Comparison of ENCODE assay signal across 17 cellular contexts in the genomic region with DNA sequence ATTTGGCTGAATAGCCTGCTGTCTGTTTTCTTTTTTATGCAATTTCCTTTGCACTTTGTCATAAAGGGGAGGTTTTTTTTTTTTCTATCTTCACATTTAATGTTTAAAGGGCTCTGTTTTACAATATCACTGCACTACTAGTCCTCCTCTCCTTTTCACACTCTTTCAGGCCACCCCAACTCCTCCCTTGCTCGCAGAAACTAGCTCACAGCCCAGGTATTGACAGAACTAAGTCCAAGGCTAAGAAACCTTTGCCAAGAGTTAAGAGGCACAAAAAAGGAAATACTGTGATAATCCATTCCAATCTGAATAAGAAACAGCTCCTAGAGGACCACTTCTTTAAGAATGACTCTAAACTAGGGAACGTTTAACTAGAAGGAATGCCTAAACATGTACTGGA. TPM values are rescaled to one million over a fixed set of nuclear protein-coding genes. Genes with fewer than 3 reads are reported as not detected.
A peak's percentile ranks its signal among the peaks of the same experiment; 100 is the strongest.
DNase-seq lines count a peak whose midpoint lies in the region; ATAC-seq and TF ChIP-seq lines count a peak whose summit lies in the region.
"Had no signal": no experiment of that assay in that cellular context is flagged by ENCODE, and none has a peak within 500 bp of the region (broad histone marks: within the 10 kb centered on the region; RNA-seq: fewer than 3 reads in every experiment).

No MANE protein-coding gene starts in this region.

- intact Hi-C loops in heart right ventricle (cut with DNase I) (no loop called here), upper lobe of right lung (cut with DNase I) (no loop called here)

- H3K4me3 ChIP-seq in cardiac muscle cell (peak overlapping the region; percentile 64), heart right ventricle (peak overlapping the region in 2 of 10 donors; percentile 51 to 60), iPS-11a (ENCODE audit: low read depth, low read length) (peak overlapping the region; percentile 57), neuronal stem cell (ENCODE audit: low read length in 2 of 2) (peak overlapping the region in 1 of 2 donors; percentile 63), upper lobe of right lung (peak overlapping the region; percentile 51)

- H2AK5ac ChIP-seq in neuronal stem cell (ENCODE audit: low read depth, low read length) = no peak overlapping the region

- H4K91ac ChIP-seq in neuronal stem cell (ENCODE audit: low read depth, low read length, poor library complexity) = no peak overlapping the region

- TF ChIP-seq CTCF in cardiac muscle cell (IDR thresholded peaks at IDR 0.05; ENCODE audit: low read depth, low read length) = no peak
- no peak for TF ChIP-seq CTCF in heart right ventricle (IDR thresholded peaks at IDR 0.05)
- TF ChIP-seq CTCF in upper lobe of right lung (IDR thresholded peaks at IDR 0.05) = no peak

- no peak overlapping the region for H3K4ac ChIP-seq in neuronal stem cell (ENCODE audit: low read length)

- H3K27me3 ChIP-seq in cardiac muscle cell = no peaks in the 10 kb centered on the region
- peaks cover 5 to 70% (median 44%) of the 10 kb centered on the region in 7 donors for H3K27me3 ChIP-seq in heart right ventricle
- H3K27me3 ChIP-seq in neuronal stem cell (ENCODE audit: control insufficient read depth in 3 of 3, insufficient read depth in 3 of 3, low read depth in 1 of 3, low read length in 3 of 3) = no peaks in the 10 kb centered on the region
- peaks cover 24% of the 10 kb centered on the region for H3K27me3 ChIP-seq in upper lobe of right lung
- H3K27me3 ChIP-seq: thyroid gland had no signal

- H3K27ac ChIP-seq in cardiac muscle cell (peak overlapping the region; percentile 78), heart right ventricle (no peak overlapping the region), neuronal stem cell (replicated peaks; ENCODE audit: low read length) (peak overlapping the region; percentile 87), upper lobe of right lung (no peak overlapping the region)
- H3K27ac ChIP-seq: thyroid gland had no signal

- H3K18ac ChIP-seq in neuronal stem cell (ENCODE audit: low read length) = no peak overlapping the region

- no peak overlapping the region for H3K4me2 ChIP-seq in neuronal stem cell (ENCODE audit: insufficient read depth, low read length, poor library complexity, severe bottlenecking)

- no peaks in the 10 kb centered on the region for H3K9me3 ChIP-seq in cardiac muscle cell (ENCODE audit: low read depth)
- H3K9me3 ChIP-seq in heart right ventricle = no peaks in the 10 kb centered on the region
- H3K9me3 ChIP-seq in neuronal stem cell (replicated peaks in 1 of 2; ENCODE audit: control insufficient read depth in 2 of 2, insufficient read depth in 1 of 2, low read depth in 1 of 2, low read length in 2 of 2) = no peaks in the 10 kb centered on the region
- H3K9me3 ChIP-seq in upper lobe of right lung = no peaks in the 10 kb centered on the region
- H3K9me3 ChIP-seq: left lung, prostate gland, thyroid gland had no signal

- peak overlapping the region; percentile 92 for H2AFZ ChIP-seq in neuronal stem cell (ENCODE audit: low read length)

- H2BK12ac ChIP-seq in neuronal stem cell (ENCODE audit: low read length) = no peak overlapping the region

- H2BK15ac ChIP-seq in neuronal stem cell (ENCODE audit: low read length) = no peak overlapping the region

- 56 to 60% methylated on average over 2 of the region's 2 CpGs for WGBS in heart right ventricle, 2 donors
- WGBS in neuronal stem cell (ENCODE audit: extremely low coverage in 2 of 2, insufficient read length in 2 of 2, insufficient replicate concordance in 1 of 2), 2 donors = no CpG with 5 or more reads among the region's 2 CpGs

- no peak overlapping the region for H2BK120ac ChIP-seq in neuronal stem cell (ENCODE audit: low read depth, low read length)

- ATAC-seq in heart right ventricle (no peak), upper lobe of right lung (no peak)

- H3K36me3 ChIP-seq in cardiac muscle cell (no peaks in the 10 kb centered on the region), heart right ventricle (no peaks in the 10 kb centered on the region), neuronal stem cell (replicated peaks in 1 of 2; ENCODE audit: control insufficient read depth in 2 of 2, insufficient read depth in 2 of 2, low read length in 2 of 2) (no peaks in the 10 kb centered on the region), upper lobe of right lung (no peaks in the 10 kb centered on the region)
- H3K36me3 ChIP-seq: left lung, prostate gland, thyroid gland had no signal

- H3K79me1 ChIP-seq in neuronal stem cell (ENCODE audit: low read depth, low read length) = no peaks in the 10 kb centered on the region

- H3K9ac ChIP-seq in neuronal stem cell (ENCODE audit: low read depth, low read length, poor library complexity) = no peak overlapping the region

- no peak for DNase-seq in cardiac muscle cell (ENCODE audit: low read depth in 1 of 2, low spot score in 1 of 2)
- DNase-seq in heart right ventricle = no peak
- DNase-seq in neuronal stem cell (ENCODE audit: low spot score) = no peak
- no peak for DNase-seq in upper lobe of right lung
- no peak for DNase-seq in NCI-H226
- no peak for DNase-seq in DMS 273 treated with DMSO at 0.1 percent for 48 hours (lab: John Stamatoyannopoulos, UW)
- DNase-seq in effector CD4-positive, alpha-beta T cell = no peak
- DNase-seq: activated CD4-positive, alpha-beta T cell treated with anti-CD3 and anti-CD28 coated beads for 4 hours; activated effector memory CD4-positive, alpha-beta T cell treated with anti-CD3 and anti-CD28 coated beads, Interleukin-2, amount 50 U/mL, for 16 hours; left lung; thyroid gland had no signal

- no peak overlapping the region for H3K14ac ChIP-seq in neuronal stem cell (ENCODE audit: low read length)

- H3K4me1 ChIP-seq in cardiac muscle cell (ENCODE audit: low read depth) = peaks cover 48% of the 10 kb centered on the region
- peaks cover 0 to 18% (median 3%) of the 10 kb centered on the region in 9 donors for H3K4me1 ChIP-seq in heart right ventricle
- H3K4me1 ChIP-seq in neuronal stem cell (ENCODE audit: control insufficient read depth in 2 of 2, insufficient read depth in 1 of 2, low read depth in 1 of 2, low read length in 2 of 2) = peaks cover 15 to 40% of the 10 kb centered on the region in 2 donors
- no peaks in the 10 kb centered on the region for H3K4me1 ChIP-seq in upper lobe of right lung
- H3K4me1 ChIP-seq: prostate gland had no signal

- no peak overlapping the region for H4K8ac ChIP-seq in neuronal stem cell (ENCODE audit: low read depth, low read length)

- no peak overlapping the region for H2BK5ac ChIP-seq in neuronal stem cell (ENCODE audit: low read length)

- H3K23ac ChIP-seq in neuronal stem cell (ENCODE audit: low read depth, low read length, poor library complexity) = no peak overlapping the region

RNA-seq across cellular contexts. Expression of gene FGF10, which starts 1.1 kb away (rescaled TPM):
- total RNA-seq in cardiac muscle cell = 34.5 and 60.0 TPM in 2 replicates
- polyA plus RNA-seq in cardiac muscle cell = 43.7 and 68.6 TPM in 2 replicates
- total RNA-seq in heart right ventricle = 1 to 10 TPM in 2 of 10 donors, under 1 TPM in 7, not detected in 1; 0.26 to 6.1 (median 0.37) TPM
- polyA plus RNA-seq in heart right ventricle = 1 to 10 TPM in 1 of 2 donors, under 1 TPM in 1; 0.72 to 1.7 TPM
- polyA plus RNA-seq in neuronal stem cell (2013, experiment 1 of 2) = 2.7 TPM
- polyA plus RNA-seq in neuronal stem cell (2013, experiment 2 of 2) = 3.0 TPM
- 2.7 TPM for total RNA-seq in upper lobe of right lung
- total RNA-seq: fibroblast of villous mesenchyme, HepG2, RPMI7951 had no signal
- polyA plus RNA-seq: BJ, HepG2 had no signal

Comparison
In these comparisons a context has a peak if more than half of its experiments do, and no peak if none do; other contexts are left out.
1. H3K27ac ChIP-seq: peak in cardiac muscle cell (single experiment) and neuronal stem cell (single experiment); none in heart right ventricle (0 of 10) and upper lobe of right lung (single experiment).